ENCODE assay signal across 8 cellular contexts in the genomic region with DNA sequence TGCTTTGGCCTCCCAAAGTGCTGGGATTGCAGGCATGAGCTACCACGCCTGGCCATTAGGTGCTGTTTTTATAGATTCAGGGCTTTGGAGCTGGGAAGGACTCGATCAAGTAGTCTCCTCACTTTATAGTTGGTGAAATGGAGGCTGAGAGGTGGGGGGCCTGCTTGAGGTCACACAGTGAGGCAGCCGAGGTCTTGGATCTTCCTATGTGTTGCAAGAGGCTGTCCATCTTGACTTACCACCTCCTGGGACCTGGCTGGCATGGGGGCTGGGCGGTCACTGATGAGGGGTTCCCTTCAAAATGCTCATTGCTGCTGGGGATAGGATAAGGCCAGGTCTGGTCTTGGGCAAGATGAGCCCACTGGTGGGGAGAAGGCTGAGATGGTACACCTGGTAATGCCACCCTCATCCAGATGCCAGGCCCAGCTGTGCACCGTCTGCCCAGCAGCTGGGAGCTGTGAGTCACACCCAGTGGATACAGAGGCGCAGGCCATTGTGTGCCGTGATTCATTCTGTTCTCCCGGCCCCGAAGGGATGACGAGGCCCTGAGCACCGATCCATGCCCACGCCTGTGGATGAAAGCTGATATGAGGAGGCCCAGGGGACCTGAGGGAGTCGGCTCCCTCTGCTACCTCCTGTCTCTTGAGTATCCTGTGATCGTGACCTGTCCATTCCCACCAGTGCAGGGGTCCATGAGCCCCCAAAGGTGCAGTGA. TPM values are rescaled to one million over a fixed set of nuclear protein-coding genes. Genes with fewer than 3 reads are reported as not detected.
DNase-seq lines count a peak whose midpoint lies in the region; ATAC-seq and TF ChIP-seq lines count a peak whose summit lies in the region.

No MANE protein-coding gene starts in this region.

- TF ChIP-seq CTCF in liver (IDR thresholded peaks at IDR 0.05; ENCODE audit: low read depth, low read length, missing input control) (no peak), type B pancreatic cell (conservative IDR thresholded peaks at IDR 0.05) (peak; percentile 23)

- H3K4me3 ChIP-seq in HUES64 (ENCODE audit: low read length) (no peak overlapping the region), liver (ENCODE audit: low read depth in 1 of 3, low read length in 3 of 3) (no peak overlapping the region)

- in situ Hi-C loops in KBM-7 (cut with MboI; ENCODE audit: low pct_unique_long_range_greater_than_20kb, low sequenced_read_pairs): no loop called here

- ATAC-seq in activated T-cell treated with anti-CD3 and anti-CD28 coated beads, Interleukin-2, amount 50 U/mL, for 72 hours (replicated peaks in 1 of 2): no peak

- peak overlapping the region; percentile 25; the same call in 1 of the 2 replicates for H3K9ac ChIP-seq in HUES64 (ENCODE audit: low read depth, low read length)
- H3K9ac ChIP-seq in liver (ENCODE audit: low read depth in 1 of 2, low read length in 2 of 2): no peak overlapping the region

- H3K9me3 ChIP-seq in HUES64 (ENCODE audit: insufficient read depth, low read depth, low read length) (no peaks in the 10 kb centered on the region), liver (ENCODE audit: control insufficient read depth in 4 of 4, low read length in 3 of 4) (no peaks in the 10 kb centered on the region)

- peak overlapping the region; percentile 37 for H3K4me3 Mint-ChIP-seq in type B pancreatic cell
- H3K4me3 Mint-ChIP-seq in activated T-cell treated with anti-CD3 and anti-CD28 coated beads, Interleukin-2, amount 50 U/mL, for 72 hours: no peak overlapping the region

- H3K27ac ChIP-seq in HUES64 (ENCODE audit: low read depth, low read length) (peak overlapping the region; percentile 67), caudate nucleus (ENCODE audit: low read depth, low read length) (peak overlapping the region; percentile 95), liver (ENCODE audit: low read depth in 1 of 2, low read length in 2 of 2) (peak overlapping the region; percentile 6 to 80)

- H3K27ac Mint-ChIP-seq in type B pancreatic cell: peak overlapping the region; percentile 72
- no peak overlapping the region for H3K27ac Mint-ChIP-seq in activated T-cell treated with anti-CD3 and anti-CD28 coated beads, Interleukin-2, amount 50 U/mL, for 72 hours

- H3K36me3 ChIP-seq in HUES64 (ENCODE audit: insufficient read depth, low read length) (no peaks in the 10 kb centered on the region), liver (ENCODE audit: control insufficient read depth in 4 of 4, insufficient read depth in 3 of 4, low read depth in 1 of 4, low read length in 3 of 4) (peaks cover 2 to 27% (median 6%) of the 10 kb centered on the region in 4 donors)

- peak in 38 of 61 donors; percentile 21 to 83 (median 52) for DNase-seq in caudate nucleus (lab: John Stamatoyannopoulos, UW)
- DNase-seq in type B pancreatic cell (ENCODE audit: extremely low spot score, unreplicated experiment): no peak
- no peak for DNase-seq in activated CD8-positive, alpha-beta memory T cell treated with anti-CD3 and anti-CD28 coated beads for 24 hours
- DNase-seq in activated CD4-positive, alpha-beta T cell treated with anti-CD3 and anti-CD28 coated beads for 1 hour: no peak
- no peak for DNase-seq in activated T-cell treated with anti-CD3 and anti-CD28 coated beads, Interleukin-2, amount 50 U/mL, for 72 hours
- DNase-seq in KBM-7: no peak

- 80% methylated on average over 14 of the region's 14 CpGs for WGBS in HUES64
- 73% methylated on average over 14 of the region's 14 CpGs for WGBS in liver

- H3K4me1 Mint-ChIP-seq in type B pancreatic cell (ENCODE audit: unreplicated experiment): peaks cover 74% of the 10 kb centered on the region
- H3K4me1 Mint-ChIP-seq in activated T-cell treated with anti-CD3 and anti-CD28 coated beads, Interleukin-2, amount 50 U/mL, for 72 hours (ENCODE audit: low read depth): no peaks in the 10 kb centered on the region

- H3K4me1 ChIP-seq in HUES64 (ENCODE audit: insufficient read depth, low read length): peaks cover 29% of the 10 kb centered on the region
- peaks cover 42 to 71% (median 69%) of the 10 kb centered on the region in 4 donors for H3K4me1 ChIP-seq in liver (ENCODE audit: control insufficient read depth in 4 of 4, insufficient read depth in 4 of 4, low read length in 3 of 4)

- H3K27me3 ChIP-seq in HUES64 (ENCODE audit: insufficient read depth, low read length) (no peaks in the 10 kb centered on the region), liver (ENCODE audit: control insufficient read depth in 4 of 4, insufficient read depth in 4 of 4, low read length in 3 of 4) (no peaks in the 10 kb centered on the region)

- no peaks in the 10 kb centered on the region for H3K27me3 Mint-ChIP-seq in type B pancreatic cell
- no peaks in the 10 kb centered on the region for H3K27me3 Mint-ChIP-seq in activated T-cell treated with anti-CD3 and anti-CD28 coated beads, Interleukin-2, amount 50 U/mL, for 72 hours (ENCODE audit: low read depth)

- H3K36me3 Mint-ChIP-seq in type B pancreatic cell: peaks cover 4% of the 10 kb centered on the region
- no peaks in the 10 kb centered on the region for H3K36me3 Mint-ChIP-seq in activated T-cell treated with anti-CD3 and anti-CD28 coated beads, Interleukin-2, amount 50 U/mL, for 72 hours (ENCODE audit: insufficient read depth in 2 of 2)

- H3K9me3 Mint-ChIP-seq in type B pancreatic cell: no peaks in the 10 kb centered on the region
- H3K9me3 Mint-ChIP-seq in activated T-cell treated with anti-CD3 and anti-CD28 coated beads, Interleukin-2, amount 50 U/mL, for 72 hours: no peaks in the 10 kb centered on the region

- TF ChIP-seq RAD21 in liver (IDR thresholded peaks at IDR 0.05): no peak

TF ChIP-seq in liver, 16 proteins besides CTCF, POLR2A, EP300 and RAD21:
- TF ChIP-seq RXRA (IDR thresholded peaks at IDR 0.05) (no peak), JUND (IDR thresholded peaks at IDR 0.05) (no peak), HNF4A (conservative IDR thresholded peaks at IDR 0.05) (no peak)

RNA-seq across cellular contexts. Expression of gene NDST1, which starts 10.5 kb away (rescaled TPM):
- polyA plus RNA-seq in HUES64 (2013, experiment 1 of 2): 34.7 TPM
- polyA plus RNA-seq in HUES64 (2013, experiment 2 of 2): 33.9 TPM
- 100 to 1,000 TPM in 1 of 2 donors, 10 to 100 TPM in 1; 39.5 to 103 TPM for total RNA-seq in liver
- 10 to 100 TPM; 10.3 to 38.5 TPM for polyA plus RNA-seq in liver
- total RNA-seq in type B pancreatic cell (ENCODE audit: low replicate concordance): 96.5 and 101 TPM in 2 replicates
- total RNA-seq in activated T-cell treated with anti-CD3 and anti-CD28 coated beads, Interleukin-2, amount 50 U/mL, for 72 hours: 1 to 10 TPM; 3.4 to 3.5 TPM

RNA-seq across cellular contexts. Expression of gene RPS14, which starts 47.9 kb away (rescaled TPM):
- 1,825 TPM for polyA plus RNA-seq in HUES64 (2013, experiment 1 of 2)
- polyA plus RNA-seq in HUES64 (2013, experiment 2 of 2): 1,978 TPM
- 100 to 1,000 TPM; 822 to 948 TPM for total RNA-seq in liver
- polyA plus RNA-seq in liver: 100 to 1,000 TPM; 609 to 956 TPM
- total RNA-seq in type B pancreatic cell (ENCODE audit: low replicate concordance): 2,469 and 2,543 TPM in 2 replicates
- 1,000 to 10,000 TPM; 2,954 to 3,917 TPM for total RNA-seq in activated T-cell treated with anti-CD3 and anti-CD28 coated beads, Interleukin-2, amount 50 U/mL, for 72 hours

Comparison
In these comparisons a context has a peak if more than half of its experiments do, and no peak if none do; other contexts are left out.
1. H3K27ac ChIP-seq: peak in every context shown above with its lines; median percentile 95 in caudate nucleus; 67 in HUES64; 43 in liver.
2. DNase-seq: peak in caudate nucleus (38 of 61); none in type B pancreatic cell (single experiment), activated CD8-positive, alpha-beta memory T cell treated with anti-CD3 and anti-CD28 coated beads for 24 hours (single experiment), activated CD4-positive, alpha-beta T cell treated with anti-CD3 and anti-CD28 coated beads for 1 hour (single experiment), activated T-cell treated with anti-CD3 and anti-CD28 coated beads, Interleukin-2, amount 50 U/mL, for 72 hours (0 of 2) and KBM-7 (single experiment).
3. RNA of gene NDST1, which starts 10.5 kb away (total RNA-seq): 39.5 to 103 TPM in liver and 96.5 to 101 TPM in type B pancreatic cell; 3.4 to 3.5 TPM in activated T-cell treated with anti-CD3 and anti-CD28 coated beads, Interleukin-2, amount 50 U/mL, for 72 hours; every median in the first group is over 4 times any median in the second.